Comparison of ENCODE assay signal across 23 cellular contexts in the genomic region with DNA sequence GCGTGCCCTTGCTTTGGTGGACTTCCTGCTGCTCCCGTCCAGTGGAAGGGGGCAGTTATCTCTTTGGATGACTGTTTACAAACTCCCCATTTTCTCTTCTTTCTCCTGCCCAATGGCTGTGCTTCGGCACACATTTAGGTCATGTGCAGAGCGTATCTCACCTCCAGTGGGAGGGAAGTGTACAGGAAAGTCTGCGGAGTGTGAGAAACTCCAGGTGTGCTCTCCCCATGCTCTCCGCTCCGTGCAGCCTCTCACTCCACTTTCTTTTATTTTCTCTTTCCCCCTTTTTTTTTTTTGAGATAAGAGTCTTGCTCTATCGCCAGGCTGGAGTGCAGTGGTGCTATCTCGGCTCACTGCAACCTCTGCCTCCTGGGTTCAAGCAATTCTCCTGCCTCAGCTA. TPM values are rescaled to one million over a fixed set of nuclear protein-coding genes. Genes with fewer than 3 reads are reported as not detected.
DNase-seq lines count a peak whose midpoint lies in the region; ATAC-seq, FAIRE-seq and TF ChIP-seq lines count a peak whose summit lies in the region.
"Had no signal": no experiment of that assay in that cellular context is flagged by ENCODE, and none has a peak within 500 bp of the region (broad histone marks: within the 10 kb centered on the region; RNA-seq: fewer than 3 reads in every experiment).

No MANE protein-coding gene starts in this region.

- H3K4me3 Mint-ChIP-seq in nephron (peak overlapping the region in 2 of 3 experiments; percentile 63 to 66), T-helper 17 cell (no peak overlapping the region)
- H3K4me3 Mint-ChIP-seq: activated CD4-positive, alpha-beta T cell treated with anti-CD3 and anti-CD28 coated beads, Interleukin-2, amount 10 ng/mL, durations not matched to agents 7 days and 5 days; activated naive CD4-positive, alpha-beta T cell treated with anti-CD3 and anti-CD28 coated beads for 36 hours; activated T-cell treated with anti-CD3 and anti-CD28 coated beads, Interleukin-2, amount 50 U/mL, for 72 hours; H9; type B pancreatic cell had no signal

- no peak overlapping the region for H3K4me3 ChIP-seq in K562
- H3K4me3 ChIP-seq in uterus = no peak overlapping the region
- H3K4me3 ChIP-seq: lung had no signal

- H4K20me1 ChIP-seq in K562 (replicated peaks; ENCODE audit: control insufficient read depth, insufficient read depth, low read length) = no peaks in the 10 kb centered on the region

- no peaks in the 10 kb centered on the region for H3K9me3 ChIP-seq in K562 (replicated peaks; ENCODE audit: control insufficient read depth, insufficient read depth, low read depth, low read length)
- no peaks in the 10 kb centered on the region for H3K9me3 ChIP-seq in uterus
- H3K9me3 ChIP-seq in T-helper 17 cell (ENCODE audit: control insufficient read depth, low read length, poor library complexity, severe bottlenecking) = no peaks in the 10 kb centered on the region
- H3K9me3 ChIP-seq: right lobe of liver, SK-N-SH had no signal

- no peak for TF ChIP-seq EP300 in K562 (IDR thresholded peaks at IDR 0.05; ENCODE audit: low read length)

- H3K27ac Mint-ChIP-seq in nephron (peak overlapping the region in 2 of 3 experiments; percentile 73 to 92), T-helper 17 cell (no peak overlapping the region)
- H3K27ac Mint-ChIP-seq: activated CD4-positive, alpha-beta T cell treated with anti-CD3 and anti-CD28 coated beads, Interleukin-2, amount 10 ng/mL, durations not matched to agents 7 days and 5 days; activated naive CD4-positive, alpha-beta T cell treated with anti-CD3 and anti-CD28 coated beads for 36 hours; activated T-cell treated with anti-CD3 and anti-CD28 coated beads, Interleukin-2, amount 50 U/mL, for 72 hours; H9; type B pancreatic cell had no signal

- no peaks in the 10 kb centered on the region for H3K79me2 ChIP-seq in K562 (ENCODE audit: control insufficient read depth, insufficient read depth, low read length)

- TF ChIP-seq CTCF in K562 (IDR thresholded peaks at IDR 0.05 in 2 of 3, conservative IDR thresholded peaks at IDR 0.05 in 1 of 3; ENCODE audit: insufficient read depth in 2 of 3, low read depth in 1 of 3, low read length in 3 of 3) = no peak
- TF ChIP-seq CTCF in nephron (IDR thresholded peaks at IDR 0.05; ENCODE audit: unreplicated experiment in 3 of 3) = no peak
- TF ChIP-seq CTCF in uterus (IDR thresholded peaks at IDR 0.05) = no peak

- H3K4me2 ChIP-seq in K562 (ENCODE audit: insufficient read depth, low read length) = no peak overlapping the region
- H3K4me2 ChIP-seq: SK-N-SH had no signal

- FAIRE-seq in K562 (lab: Jason Lieb, UNC) (no peak), GM12891 (lab: Jason Lieb, UNC) (no peak)
- FAIRE-seq: bronchial epithelial cell, GM12892 had no signal

- H3K27me3 ChIP-seq in K562 (ENCODE audit: control insufficient read depth in 2 of 2, insufficient read depth in 2 of 2, low read length in 2 of 2) (no peaks in the 10 kb centered on the region), uterus (no peaks in the 10 kb centered on the region)
- H3K27me3 ChIP-seq: right lobe of liver had no signal

- H3K4me1 Mint-ChIP-seq in nephron (peaks cover 44% of the 10 kb centered on the region), T-helper 17 cell (peaks cover 4% of the 10 kb centered on the region)
- H3K4me1 Mint-ChIP-seq: activated CD4-positive, alpha-beta T cell treated with anti-CD3 and anti-CD28 coated beads, Interleukin-2, amount 10 ng/mL, durations not matched to agents 7 days and 5 days had no signal

- no peaks in the 10 kb centered on the region for H3K9me1 ChIP-seq in K562 (ENCODE audit: control insufficient read depth, insufficient read depth, low read length)

- intact Hi-C loops in K562 (cut with micrococcal nuclease) (no loop called here), uterus (cut with DNase I; ENCODE audit: low total_unique reads) (loop anchor here (10.0 kb wide), 1 partner anchor 65 kb away; a partner anchor contains a TSS)

- no peak for TF ChIP-seq RAD21 in K562 (CRISPR knock-in tag; conservative IDR thresholded peaks at IDR 0.05 in 1 of 2, IDR thresholded peaks at IDR 0.05 in 1 of 2)

- no peak for TF ChIP-seq POLR2A in K562 (conservative IDR thresholded peaks at IDR 0.05)
- TF ChIP-seq POLR2A in uterus (IDR thresholded peaks at IDR 0.05) = no peak
- no peak for TF ChIP-seq POLR2A in GM12891 (IDR thresholded peaks at IDR 0.05; ENCODE audit: low read depth, low read length)

- ATAC-seq in K562 (no peak), T-helper 17 cell (no peak)
- ATAC-seq: activated T-cell treated with anti-CD3 and anti-CD28 coated beads, Interleukin-2, amount 50 U/mL, for 72 hours; right lobe of liver; stimulated activated naive CD8-positive, alpha-beta T cell treated with anti-CD3 and anti-CD28 coated beads, Interleukin-15, Interleukin-2, amounts not matched to agents 100 U/mL and 50 U/mL, for 24 hours had no signal

- 0 out of 2 replicates have a peak overlapping the region, but pooled peaks have one; percentile 44 for H2AFZ ChIP-seq in K562 (ENCODE audit: low read depth, low read length)

- no TSS peak for BruUV-seq in K562 (replicated peaks; lab: Mats Ljungman, UMichigan)

- DNase-seq in NCI-H2171 treated with DMSO at 0.1 percent for 48 hours (lab: John Stamatoyannopoulos, UW) (peak; percentile 91), NCI-H2171 (lab: John Stamatoyannopoulos, UW) (no peak), K562 (ENCODE audit: extremely low read depth in 1 of 4, low spot score in 3 of 4) (no peak), uterus (no peak), T-helper 17 cell (no peak), GM12891 (ENCODE audit: insufficient read length, low spot score) (no peak)
- no peak for DNase-seq in stimulated activated CD4-positive, alpha-beta T cell treated with anti-CD3 and anti-CD28 coated beads, Interleukin-2, amount 100 ng/mL, for 48 hours
- DNase-seq: ACHN; activated CD4-positive, alpha-beta T cell treated with anti-CD3 and anti-CD28 coated beads, Interleukin-2, amount 10 ng/mL, durations not matched to agents 7 days and 5 days; activated naive CD4-positive, alpha-beta T cell treated with anti-CD3 and anti-CD28 coated beads for 36 hours; activated T-cell treated with anti-CD3 and anti-CD28 coated beads, Interleukin-2, amount 50 U/mL, for 72 hours; cortex of kidney; H9; islet precursor cell; NCI-H774; right lobe of liver; SK-N-SH; stimulated activated naive CD8-positive, alpha-beta T cell treated with anti-CD3 and anti-CD28 coated beads, Interleukin-15, Interleukin-2, amounts not matched to agents 100 U/mL and 50 U/mL, for 24 hours had no signal

- POLR2A ChIA-PET in K562 (lab: Yijun Ruan, JAX) = interaction anchor here (1.0 kb wide), 2 partner anchors 11 to 58 kb away, joined by 3 read pairs; a partner anchor contains a TSS

- H3K36me3 Mint-ChIP-seq in nephron (ENCODE audit: low read depth) (no peaks in the 10 kb centered on the region), T-helper 17 cell (ENCODE audit: low read depth) (peaks cover 2% of the 10 kb centered on the region)
- H3K36me3 Mint-ChIP-seq: type B pancreatic cell had no signal

- H3K9ac ChIP-seq in K562 (ENCODE audit: insufficient read depth in 1 of 2, low read depth in 2 of 2, low read length in 2 of 2) = no peak overlapping the region; a peak in 1 of 4 replicates
- H3K9ac ChIP-seq: SK-N-SH had no signal

- H3K27me3 Mint-ChIP-seq in nephron (ENCODE audit: low read depth) = no peaks in the 10 kb centered on the region
- H3K27me3 Mint-ChIP-seq in T-helper 17 cell = peaks cover 7% of the 10 kb centered on the region
- H3K27me3 Mint-ChIP-seq: type B pancreatic cell had no signal

- H3K27ac ChIP-seq in K562 (ENCODE audit: extremely low read depth, low read depth, low read length) = no peak overlapping the region
- H3K27ac ChIP-seq in uterus = peak overlapping the region; percentile 65 to 79
- H3K27ac ChIP-seq: right lobe of liver had no signal

- H3K4me1 ChIP-seq in K562 (replicated peaks in 1 of 2; ENCODE audit: control insufficient read depth in 2 of 2, insufficient read depth in 2 of 2, low read length in 2 of 2) (peaks cover 15 to 38% of the 10 kb centered on the region in 2 experiments; a peak in 4 of 5 replicates), uterus (peaks cover 4 to 19% of the 10 kb centered on the region in 2 donors)

- WGBS in K562 (ENCODE audit: insufficient coverage, low coverage, missing lambda C conversion rate) = 11% methylated on average over 4 of the region's 9 CpGs

- no peaks in the 10 kb centered on the region for H3K9me3 Mint-ChIP-seq in nephron
- H3K9me3 Mint-ChIP-seq: activated CD4-positive, alpha-beta T cell treated with anti-CD3 and anti-CD28 coated beads, Interleukin-2, amount 10 ng/mL, durations not matched to agents 7 days and 5 days; activated naive CD4-positive, alpha-beta T cell treated with anti-CD3 and anti-CD28 coated beads for 36 hours; activated T-cell treated with anti-CD3 and anti-CD28 coated beads, Interleukin-2, amount 50 U/mL, for 72 hours; H9; type B pancreatic cell had no signal

- CTCF ChIA-PET in K562 (lab: Yijun Ruan, JAX; ENCODE audit: low intra/inter-chr PET ratio) = no interaction called here

- H3K36me3 ChIP-seq in K562 (ENCODE audit: control insufficient read depth, insufficient read depth, low read length) (no peaks in the 10 kb centered on the region), uterus (no peaks in the 10 kb centered on the region)

- in situ Hi-C loops in K562 (cut with MboI) = no loop called here

TF ChIP-seq in GM12891, 5 proteins besides CTCF, POLR2A, EP300 and RAD21 (continues in another document):
- TF ChIP-seq TAF1 (IDR thresholded peaks at IDR 0.05; ENCODE audit: low read depth, low read length) (no peak), POLR2AphosphoS5 (IDR thresholded peaks at IDR 0.05; ENCODE audit: low read depth, low read length) (no peak)

RNA-seq across cellular contexts. Expression of a gene that starts 11.9 kb away (rescaled TPM):
- total RNA-seq in K562 (2011; cell fraction: chromatin; rRNA removed; ENCODE audit: low replicate concordance) = 1.4 and 6.6 TPM in 2 replicates
- total RNA-seq in K562 (2011; cell fraction: nucleolus; rRNA removed) = 2.4 and 2.8 TPM in 2 replicates
- total RNA-seq in K562 (2011; cell fraction: nucleoplasm; rRNA removed) = 1.9 and 3.0 TPM in 2 replicates
- total RNA-seq in K562 (2014; rRNA removed) (1.2 and 2.0 TPM in 2 replicates), K562 (2014; rRNA removed; fragmentation: Illumina TruSeq; extraction: Trizol) (0.69 and 0.96 TPM in 2 replicates), K562 (2015; rRNA removed; fragmentation: Illumina TruSeq; extraction: Trizol) (0.68 and 0.76 TPM in 2 replicates), K562 (2021) (1.6 and 2.8 TPM in 2 replicates), uterus (10 to 100 TPM in 2 of 4 donors, 1 to 10 TPM in 2; 8.5 to 73.7 (median 15.1) TPM), T-helper 17 cell (1 to 10 TPM; 4.8 to 7.4 TPM)
- polyA plus RNA-seq in K562 (2011; rRNA removed) (3.1 and 3.2 TPM in 2 replicates), K562 (2014; fragmentation: Illumina TruSeq; extraction: Trizol) (1.8 and 2.1 TPM in 2 replicates), K562 (2014; fragmentation: Nextera tagmentation; extraction: Ambion mirVana) (under 1 TPM; 0.04 to 0.06 TPM), K562 (2014; rRNA removed) (0.90 and 1.4 TPM in 2 replicates)
- 1.4 and 4.5 TPM in 2 replicates for polyA plus RNA-seq in K562 (2011; cell fraction: cytosol; rRNA removed)
- polyA plus RNA-seq in K562 (2011; cell fraction: nucleus; rRNA removed) = 4.0 and 5.7 TPM in 2 replicates
- polyA plus RNA-seq in K562 (2012) = 0.30 and 0.72 TPM in 2 replicates
- polyA minus RNA-seq in K562 (2011; rRNA and poly(A)+ RNA removed) = 2.7 and 4.1 TPM in 2 replicates
- 0.67 and 1.4 TPM in 2 replicates for polyA minus RNA-seq in K562 (2011; cell fraction: cytosol; rRNA and poly(A)+ RNA removed)
- polyA minus RNA-seq in K562 (2011; cell fraction: nucleus; rRNA and poly(A)+ RNA removed) = 0.67 and 1.2 TPM in 2 replicates
- polyA plus RNA-seq in GM12891 (2012; ENCODE audit: low read depth, missing spikeins) = 2.0 TPM
